Comparison of ENCODE assay signal across 15 cellular contexts in the genomic region with DNA sequence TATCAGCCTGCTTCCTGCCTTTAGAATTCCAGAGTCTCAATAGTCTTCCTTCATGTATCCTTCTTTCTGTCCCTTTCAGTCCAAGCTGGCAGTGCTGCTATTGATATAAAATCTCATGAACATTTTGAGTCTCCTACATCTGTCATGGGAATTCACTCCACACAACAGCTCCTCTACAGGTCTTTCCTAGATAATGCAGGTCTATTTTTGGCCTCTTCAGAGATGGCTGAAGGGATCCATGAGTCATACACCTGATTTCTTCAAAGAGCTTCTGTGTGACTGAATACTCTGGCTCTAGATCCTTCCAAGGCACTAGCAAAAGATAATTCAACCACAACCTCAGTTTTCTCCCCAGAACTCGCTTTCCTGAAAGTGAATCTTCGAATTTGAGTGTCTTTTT.
DNase-seq lines count a peak whose midpoint lies in the region; ATAC-seq, FAIRE-seq and TF ChIP-seq lines count a peak whose summit lies in the region.
"Had no signal": no experiment of that assay in that cellular context is flagged by ENCODE, and none has a peak within 500 bp of the region (broad histone marks: within the 10 kb centered on the region; RNA-seq: fewer than 3 reads in every experiment).

No MANE protein-coding gene starts in this region.

- H3K9ac ChIP-seq in keratinocyte (ENCODE audit: control insufficient read depth, extremely low read depth, insufficient read depth, low read length): no peak overlapping the region
- H3K9ac ChIP-seq in Karpas-422 (ENCODE audit: low read length): no peak overlapping the region

- dilution Hi-C loops in keratinocyte (cut with MboI; ENCODE audit: extremely low pct_ligation_motif_present, low sequenced_read_pairs): no loop called here

- H3K4me2 ChIP-seq in keratinocyte (ENCODE audit: control insufficient read depth, extremely low read depth, insufficient read depth, low read depth, low read length) (no peak overlapping the region), Karpas-422 (ENCODE audit: low read depth, low read length, poor library complexity, severe bottlenecking) (no peak overlapping the region)

- H3K4me3 ChIP-seq in keratinocyte (ENCODE audit: control insufficient read depth in 2 of 3, extremely low read depth in 1 of 3, insufficient read depth in 2 of 3, low read depth in 1 of 3, low read length in 3 of 3): no peak overlapping the region
- no peak overlapping the region for H3K4me3 ChIP-seq in Karpas-422 (ENCODE audit: low read length)
- no peak overlapping the region for H3K4me3 ChIP-seq in MG63

- DNase-seq in DMS53 treated with DMSO at 0.1 percent for 48 hours (lab: John Stamatoyannopoulos, UW; ENCODE audit: unreplicated experiment) (peak; percentile 62), LoVo (ENCODE audit: low spot score) (peak; percentile 17), WTC11 (ENCODE audit: low spot score) (no peak), keratinocyte (ENCODE audit: low read depth, low spot score) (no peak), Karpas-422 (no peak), MG63 (no peak)
- no peak for DNase-seq in stimulated activated CD4-positive, alpha-beta T cell treated with anti-CD3 and anti-CD28 coated beads, Interleukin-1b, Interleukin-23, amount 100 ng/mL, for 48 hours
- DNase-seq: kidney; NCI-H510A; nucleus accumbens; stimulated activated CD4-positive, alpha-beta T cell treated with anti-CD3 and anti-CD28 coated beads, Interleukin-2, amount 100 ng/mL, for 48 hours; T-cell had no signal

- peaks cover 10% of the 10 kb centered on the region for H3K27me3 Mint-ChIP-seq in WTC11 (ENCODE audit: low read depth)
- H3K27me3 Mint-ChIP-seq: IgD-negative memory B cell had no signal

- H3K36me3 ChIP-seq in keratinocyte (ENCODE audit: control insufficient read depth in 2 of 2, extremely low read depth in 1 of 2, insufficient read depth in 2 of 2, low read length in 2 of 2) (no peaks in the 10 kb centered on the region), Karpas-422 (ENCODE audit: insufficient read depth, low read length) (no peaks in the 10 kb centered on the region), MG63 (no peaks in the 10 kb centered on the region)

- no peaks in the 10 kb centered on the region for H3K79me2 ChIP-seq in keratinocyte (ENCODE audit: control insufficient read depth, insufficient read depth, low read length)
- no peaks in the 10 kb centered on the region for H3K79me2 ChIP-seq in Karpas-422 (ENCODE audit: low read length)

- H2AFZ ChIP-seq in keratinocyte (ENCODE audit: control insufficient read depth, low read length): no peak overlapping the region
- no peak overlapping the region for H2AFZ ChIP-seq in Karpas-422 (ENCODE audit: low read length)

- H3K4me1 ChIP-seq in keratinocyte (ENCODE audit: control insufficient read depth, extremely low read depth, insufficient read depth, low read length): no peaks in the 10 kb centered on the region
- no peaks in the 10 kb centered on the region for H3K4me1 ChIP-seq in Karpas-422 (ENCODE audit: low read length)

- CTCF ChIA-PET in WTC11 (lab: Charles Lee): interaction anchor here (0.7 to 1.9 kb wide), 11 partner anchors 18 to 117 kb away, joined by 3 to 28 read pairs (median 5); partner anchors contain the start of gene STPG2

- TF ChIP-seq CTCF in WTC11 (IDR thresholded peaks at IDR 0.05) (peak; percentile 33; the same call in 1 of the 2 replicates), keratinocyte (optimal IDR thresholded peaks at IDR 0.05 in 1 of 3, IDR thresholded peaks at IDR 0.05 in 1 of 3, conservative IDR thresholded peaks at IDR 0.05 in 1 of 3; ENCODE audit: extremely low read depth in 1 of 3, insufficient read depth in 2 of 3, low read length in 3 of 3) (peak in 2 of 3 experiments; percentile 53 to 57)

- peaks cover 24% of the 10 kb centered on the region for H3K36me3 Mint-ChIP-seq in WTC11
- H3K36me3 Mint-ChIP-seq: IgD-negative memory B cell, T-cell had no signal

- no peak overlapping the region for H3K4me3 Mint-ChIP-seq in WTC11
- H3K4me3 Mint-ChIP-seq: IgD-negative memory B cell, T-cell had no signal

- peaks cover 4% of the 10 kb centered on the region; the same call in 1 of the 2 replicates for H3K9me2 ChIP-seq in Karpas-422 (replicated peaks; ENCODE audit: insufficient read depth, low read length)

- peak; percentile 63 for FAIRE-seq in keratinocyte (lab: Jason Lieb, UNC)
- FAIRE-seq: endothelial cell of umbilical vein, kidney had no signal

- peak; percentile 97 for ATAC-seq in WTC11
- no peak for ATAC-seq in HG03045 (IDR thresholded peaks at IDR 0.05; ENCODE audit: unreplicated experiment)
- ATAC-seq: T-cell had no signal

- H3K9me3 ChIP-seq in keratinocyte (ENCODE audit: control insufficient read depth, low read depth, low read length): no peaks in the 10 kb centered on the region
- H3K9me3 ChIP-seq in Karpas-422 (ENCODE audit: low read length): no peaks in the 10 kb centered on the region
- H3K9me3 ChIP-seq in MG63: no peaks in the 10 kb centered on the region

- no peaks in the 10 kb centered on the region for H4K20me1 ChIP-seq in keratinocyte (ENCODE audit: control insufficient read depth, extremely low read depth, insufficient read depth, low read length)
- H4K20me1 ChIP-seq in Karpas-422 (ENCODE audit: insufficient read depth, low read depth, low read length): no peaks in the 10 kb centered on the region

- POLR2A ChIA-PET in WTC11 (lab: Charles Lee): no interaction called here

- H3K27ac ChIP-seq in keratinocyte (ENCODE audit: control insufficient read depth, insufficient read depth, low read length) (no peak overlapping the region), Karpas-422 (ENCODE audit: low read length) (no peak overlapping the region)

- H3K27me3 ChIP-seq in keratinocyte (ENCODE audit: control insufficient read depth, extremely low read depth, insufficient read depth, low read length): no peaks in the 10 kb centered on the region
- no peaks in the 10 kb centered on the region for H3K27me3 ChIP-seq in Karpas-422 (ENCODE audit: low read length)
- no peaks in the 10 kb centered on the region for H3K27me3 ChIP-seq in MG63

- peaks cover 47% of the 10 kb centered on the region for H3K9me3 Mint-ChIP-seq in WTC11

- H3K4me1 Mint-ChIP-seq in WTC11: no peaks in the 10 kb centered on the region
- H3K4me1 Mint-ChIP-seq: T-cell had no signal

- no peaks in the 10 kb centered on the region for H3K9me1 ChIP-seq in keratinocyte (ENCODE audit: control insufficient read depth, extremely low read depth, insufficient read depth, low read length)

- no peak overlapping the region for H3K27ac Mint-ChIP-seq in WTC11
- H3K27ac Mint-ChIP-seq: IgD-negative memory B cell, T-cell had no signal

TF ChIP-seq in WTC11, 78 proteins besides CTCF, POLR2A, EP300 and RAD21 (continues in another document):
- TF ChIP-seq, protein P1, sequence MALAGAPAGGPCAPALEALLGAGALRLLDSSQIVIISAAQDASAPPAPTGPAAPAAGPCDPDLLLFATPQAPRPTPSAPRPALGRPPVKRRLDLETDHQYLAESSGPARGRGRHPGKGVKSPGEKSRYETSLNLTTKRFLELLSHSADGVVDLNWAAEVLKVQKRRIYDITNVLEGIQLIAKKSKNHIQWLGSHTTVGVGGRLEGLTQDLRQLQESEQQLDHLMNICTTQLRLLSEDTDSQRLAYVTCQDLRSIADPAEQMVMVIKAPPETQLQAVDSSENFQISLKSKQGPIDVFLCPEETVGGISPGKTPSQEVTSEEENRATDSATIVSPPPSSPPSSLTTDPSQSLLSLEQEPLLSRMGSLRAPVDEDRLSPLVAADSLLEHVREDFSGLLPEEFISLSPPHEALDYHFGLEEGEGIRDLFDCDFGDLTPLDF (CRISPR knock-in tag; IDR thresholded peaks at IDR 0.05): no peak
- no peak for TF ChIP-seq SOX15 (CRISPR knock-in tag; IDR thresholded peaks at IDR 0.05)
- TF ChIP-seq NR3C1 (CRISPR knock-in tag; conservative IDR thresholded peaks at IDR 0.05; ENCODE audit: low read depth): no peak
- no peak for TF ChIP-seq NFYB (CRISPR knock-in tag; conservative IDR thresholded peaks at IDR 0.05; ENCODE audit: low read depth)
- no peak for TF ChIP-seq ZNF416 (CRISPR knock-in tag; IDR thresholded peaks at IDR 0.05)
- TF ChIP-seq, protein P2, sequence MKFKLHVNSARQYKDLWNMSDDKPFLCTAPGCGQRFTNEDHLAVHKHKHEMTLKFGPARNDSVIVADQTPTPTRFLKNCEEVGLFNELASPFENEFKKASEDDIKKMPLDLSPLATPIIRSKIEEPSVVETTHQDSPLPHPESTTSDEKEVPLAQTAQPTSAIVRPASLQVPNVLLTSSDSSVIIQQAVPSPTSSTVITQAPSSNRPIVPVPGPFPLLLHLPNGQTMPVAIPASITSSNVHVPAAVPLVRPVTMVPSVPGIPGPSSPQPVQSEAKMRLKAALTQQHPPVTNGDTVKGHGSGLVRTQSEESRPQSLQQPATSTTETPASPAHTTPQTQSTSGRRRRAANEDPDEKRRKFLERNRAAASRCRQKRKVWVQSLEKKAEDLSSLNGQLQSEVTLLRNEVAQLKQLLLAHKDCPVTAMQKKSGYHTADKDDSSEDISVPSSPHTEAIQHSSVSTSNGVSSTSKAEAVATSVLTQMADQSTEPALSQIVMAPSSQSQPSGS (CRISPR knock-in tag; IDR thresholded peaks at IDR 0.05; ENCODE audit: borderline replicate concordance, low read depth): no peak
- TF ChIP-seq, protein P3, sequence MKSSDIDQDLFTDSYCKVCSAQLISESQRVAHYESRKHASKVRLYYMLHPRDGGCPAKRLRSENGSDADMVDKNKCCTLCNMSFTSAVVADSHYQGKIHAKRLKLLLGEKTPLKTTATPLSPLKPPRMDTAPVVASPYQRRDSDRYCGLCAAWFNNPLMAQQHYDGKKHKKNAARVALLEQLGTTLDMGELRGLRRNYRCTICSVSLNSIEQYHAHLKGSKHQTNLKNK (CRISPR knock-in tag; IDR thresholded peaks at IDR 0.05): no peak
- TF ChIP-seq ERG (CRISPR knock-in tag; IDR thresholded peaks at IDR 0.05): no peak

Comparison
In these comparisons a context has a peak if more than half of its experiments do, and no peak if none do; other contexts are left out.
1. DNase-seq: peak in DMS53 treated with DMSO at 0.1 percent for 48 hours (single experiment) and LoVo (single experiment); none in WTC11 (single experiment), keratinocyte (single experiment), Karpas-422 (single experiment), MG63 (single experiment) and stimulated activated CD4-positive, alpha-beta T cell treated with anti-CD3 and anti-CD28 coated beads, Interleukin-1b, Interleukin-23, amount 100 ng/mL, for 48 hours (single experiment).